8 cellular contexts compared by ENCODE assay signal in the genomic region with DNA sequence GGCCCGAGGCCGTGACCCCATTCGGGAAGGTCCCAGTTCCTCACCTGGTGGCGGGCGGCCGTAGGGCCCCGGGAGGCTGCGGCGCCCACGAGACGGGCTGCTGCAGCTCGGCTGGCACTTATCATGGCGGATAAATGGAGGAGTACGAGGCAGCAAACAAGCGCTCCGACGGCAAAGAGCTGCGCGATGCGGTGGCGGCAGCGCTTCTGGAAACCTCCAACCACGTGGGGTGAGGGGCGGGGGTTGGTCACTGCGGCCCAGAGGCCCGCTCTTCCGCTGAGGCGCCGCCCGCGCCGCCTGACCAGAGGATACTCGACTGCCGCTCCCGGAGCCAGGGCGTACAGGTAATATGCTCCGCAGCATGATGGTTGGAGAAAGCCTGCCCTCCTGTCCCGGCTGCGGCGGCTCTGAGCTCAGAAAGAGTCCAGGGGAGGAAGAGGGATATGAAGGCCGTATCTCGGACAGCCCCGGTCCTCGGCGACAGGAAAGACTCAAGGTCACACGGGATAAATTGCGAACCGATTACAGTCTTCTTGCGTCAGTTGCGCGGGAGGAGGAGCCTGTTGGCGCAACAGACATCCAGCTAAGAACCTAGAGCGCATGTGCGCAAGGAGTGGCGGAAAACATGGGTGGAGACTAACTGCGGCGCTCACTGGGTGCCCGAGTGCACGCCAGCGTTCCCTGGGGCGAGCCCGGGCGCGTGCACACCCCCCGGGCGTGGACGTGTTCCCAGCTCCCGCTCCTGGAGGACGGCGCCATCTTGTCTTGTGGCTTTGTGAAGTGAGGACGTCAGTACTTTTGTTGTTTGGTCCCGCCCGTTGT. TPM values are rescaled to one million over a fixed set of nuclear protein-coding genes. Genes with fewer than 3 reads are reported as not detected.
A peak's percentile ranks its signal among the peaks of the same experiment; 100 is the strongest.
DNase-seq lines count a peak whose midpoint lies in the region; ATAC-seq and TF ChIP-seq lines count a peak whose summit lies in the region.

A gene (minus strand): TSS at position 208 of the 822 bp plus-strand sequence. CDS start 83 bp downstream, at position 125.

- under 1% methylated on average over 36 of the region's 73 CpGs for WGBS in esophagus muscularis mucosa

- peaks cover 24% of the 10 kb centered on the region for H3K36me3 ChIP-seq in Karpas-422 (ENCODE audit: insufficient read depth, low read length)
- H3K36me3 ChIP-seq in esophagus muscularis mucosa = peaks cover 16 to 38% (median 33%) of the 10 kb centered on the region in 4 donors
- peaks cover 19 to 43% of the 10 kb centered on the region in 2 donors for H3K36me3 ChIP-seq in muscle layer of duodenum (ENCODE audit: control insufficient read depth in 1 of 2, insufficient read depth in 2 of 2, low read length in 2 of 2)

- peaks cover 6% of the 10 kb centered on the region; the same call in 1 of the 2 replicates for H4K20me1 ChIP-seq in Karpas-422 (ENCODE audit: insufficient read depth, low read depth, low read length)

- TF ChIP-seq EP300 in esophagus muscularis mucosa (IDR thresholded peaks at IDR 0.05) = peak; percentile 30

- H3K4me3 ChIP-seq in Karpas-422 (ENCODE audit: low read length) (peak within 1 kb of the TSS; percentile 85), esophagus muscularis mucosa (peak within 1 kb of the TSS; percentile 63 to 92 (median 76)), muscle layer of duodenum (ENCODE audit: low read depth in 1 of 2, low read length in 2 of 2) (peak within 1 kb of the TSS; percentile 94 to 98)

- TF ChIP-seq CTCF in esophagus muscularis mucosa (IDR thresholded peaks at IDR 0.05) = peak in 2 of 3 experiments; percentile 18 to 24

- intact Hi-C loops in esophagus muscularis mucosa (cut with DNase I) = loop anchor here (5.0 kb wide), 1 partner anchor 687 kb away; no protein-coding TSS in a partner anchor

- H3K79me2 ChIP-seq in Karpas-422 (ENCODE audit: low read length) = peaks cover 39% of the 10 kb centered on the region

- H3K9me2 ChIP-seq in Karpas-422 (replicated peaks; ENCODE audit: insufficient read depth, low read length) = no peaks in the 10 kb centered on the region

- peak within 1 kb of the TSS; percentile 88 for H3K9ac ChIP-seq in Karpas-422 (ENCODE audit: low read length)

- peak; percentile 88 for ATAC-seq in GM21825 (IDR thresholded peaks at IDR 0.05; ENCODE audit: unreplicated experiment)

- H3K27me3 ChIP-seq in Karpas-422 (ENCODE audit: low read length) (no peaks in the 10 kb centered on the region), esophagus muscularis mucosa (no peaks in the 10 kb centered on the region), muscle layer of duodenum (ENCODE audit: low read depth, low read length) (no peaks in the 10 kb centered on the region)

- no peaks in the 10 kb centered on the region for H3K9me3 ChIP-seq in Karpas-422 (ENCODE audit: low read length)
- H3K9me3 ChIP-seq in esophagus muscularis mucosa = no peaks in the 10 kb centered on the region
- no peaks in the 10 kb centered on the region for H3K9me3 ChIP-seq in muscle layer of duodenum (ENCODE audit: control insufficient read depth in 1 of 2, low read length in 2 of 2)

- TF ChIP-seq POLR2A in esophagus muscularis mucosa (IDR thresholded peaks at IDR 0.05; ENCODE audit: low read depth) = peak; percentile 87

- peak within 1 kb of the TSS; percentile 74; the same call in 1 of the 2 replicates for H2AFZ ChIP-seq in Karpas-422 (ENCODE audit: low read length)

- DNase-seq in DMS79 treated with DMSO at 0.1 percent for 48 hours (lab: John Stamatoyannopoulos, UW) = peak; percentile 96
- DNase-seq in Karpas-422 = peak; percentile 99
- peak; percentile 99 for DNase-seq in RKO (ENCODE audit: low spot score)
- peak; percentile 94 for DNase-seq in activated T-helper 1 cell treated with Interleukin-2 at 50 U/mL for 16 hours (ENCODE audit: low read depth)
- peak; percentile 99 for DNase-seq in esophagus muscularis mucosa (ENCODE audit: extremely low spot score)
- DNase-seq in stimulated activated CD8-positive, alpha-beta memory T cell treated with anti-CD3 and anti-CD28 coated beads, Interleukin-7, amount 100 ng/mL, for 4 hours (ENCODE audit: low read depth in 2 of 2) = peak; percentile 95 to 97

- H3K27ac ChIP-seq in Karpas-422 (ENCODE audit: low read length) = peak within 1 kb of the TSS; percentile 85
- peak within 1 kb of the TSS; percentile 91 to 98 (median 94) for H3K27ac ChIP-seq in esophagus muscularis mucosa (replicated peaks in 1 of 4)
- H3K27ac ChIP-seq in muscle layer of duodenum (ENCODE audit: low read length) = peak within 1 kb of the TSS; percentile 99

- H3K4me2 ChIP-seq in Karpas-422 (ENCODE audit: low read depth, low read length, poor library complexity, severe bottlenecking) = peak within 1 kb of the TSS; percentile 92

- peaks cover 15% of the 10 kb centered on the region for H3K4me1 ChIP-seq in Karpas-422 (ENCODE audit: low read length)
- peaks cover 20 to 36% (median 28%) of the 10 kb centered on the region in 4 donors for H3K4me1 ChIP-seq in esophagus muscularis mucosa
- peaks cover 0 to 13% of the 10 kb centered on the region in 2 donors for H3K4me1 ChIP-seq in muscle layer of duodenum (ENCODE audit: control insufficient read depth in 1 of 2, insufficient read depth in 2 of 2, low read length in 2 of 2)

RNA-seq across cellular contexts. Expression of the gene that starts here (rescaled TPM):
- total RNA-seq in Karpas-422 (2014; rRNA removed; shearing (Covaris generic); ENCODE audit: low replicate concordance) = 269 and 293 TPM in 2 replicates
- 100 to 1,000 TPM; 139 to 250 (median 186) TPM for total RNA-seq in esophagus muscularis mucosa

Comparison
In these comparisons a context has a peak if more than half of its experiments do, and no peak if none do; other contexts are left out.
1. Peak in every context shown above with its lines: DNase-seq, ATAC-seq, H3K4me3 ChIP-seq and H3K27ac ChIP-seq.